In the genomic region with DNA sequence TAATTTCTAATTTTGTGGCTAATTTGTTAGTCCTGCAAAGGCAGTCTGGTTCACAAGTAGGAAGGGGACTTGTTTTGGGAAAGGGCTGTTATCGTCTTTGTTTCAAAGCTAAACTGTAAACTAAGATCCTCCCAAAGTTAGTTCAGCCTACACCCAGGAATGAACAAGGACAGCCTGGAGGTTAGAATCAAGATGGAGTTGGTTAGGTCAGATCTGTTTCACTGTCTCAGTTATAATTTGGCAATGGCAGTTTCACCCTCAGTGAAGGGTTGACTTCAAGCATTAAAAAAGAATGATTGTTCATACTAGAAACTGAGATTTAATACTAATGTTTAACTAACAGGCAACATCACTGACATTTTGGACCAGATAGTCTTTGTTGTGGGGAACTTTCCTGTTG, we compare ENCODE assay signal across 2 cellular contexts.
TF ChIP-seq lines count a peak whose summit lies in the region.

No MANE protein-coding gene starts in this region.

TF ChIP-seq in GM23338, 12 proteins besides CTCF, POLR2A, EP300 and RAD21 (continued from another document):
- TF ChIP-seq, protein P1, sequence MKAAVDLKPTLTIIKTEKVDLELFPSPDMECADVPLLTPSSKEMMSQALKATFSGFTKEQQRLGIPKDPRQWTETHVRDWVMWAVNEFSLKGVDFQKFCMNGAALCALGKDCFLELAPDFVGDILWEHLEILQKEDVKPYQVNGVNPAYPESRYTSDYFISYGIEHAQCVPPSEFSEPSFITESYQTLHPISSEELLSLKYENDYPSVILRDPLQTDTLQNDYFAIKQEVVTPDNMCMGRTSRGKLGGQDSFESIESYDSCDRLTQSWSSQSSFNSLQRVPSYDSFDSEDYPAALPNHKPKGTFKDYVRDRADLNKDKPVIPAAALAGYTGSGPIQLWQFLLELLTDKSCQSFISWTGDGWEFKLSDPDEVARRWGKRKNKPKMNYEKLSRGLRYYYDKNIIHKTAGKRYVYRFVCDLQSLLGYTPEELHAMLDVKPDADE (IDR thresholded peaks at IDR 0.05): no peak
- TF ChIP-seq ZNF462 (CRISPR knock-in tag; IDR thresholded peaks at IDR 0.05) (no peak), CREB1 (CRISPR knock-in tag; IDR thresholded peaks at IDR 0.05; ENCODE audit: low read depth) (no peak), EZH2phosphoT487 (IDR thresholded peaks at IDR 0.05; ENCODE audit: unreplicated experiment) (no peak), POLR2AphosphoS5 (IDR thresholded peaks at IDR 0.05; ENCODE audit: low read depth) (no peak)
TF ChIP-seq in GM23338: peak in this region for 0.

TF ChIP-seq in K562, 482 proteins besides CTCF, POLR2A, EP300 and RAD21 (continued from another document):
- TF ChIP-seq ZNF609 (CRISPR knock-in tag; IDR thresholded peaks at IDR 0.05; ENCODE audit: borderline replicate concordance) (no peak), ZNF589 (CRISPR knock-in tag; IDR thresholded peaks at IDR 0.05; ENCODE audit: low read depth) (no peak), ZBED1 (IDR thresholded peaks at IDR 0.05) (no peak), KAT7 (CRISPR knock-in tag; IDR thresholded peaks at IDR 0.05; ENCODE audit: borderline replicate concordance) (no peak), DACH1 (IDR thresholded peaks at IDR 0.05; ENCODE audit: partially characterized antibody) (no peak), RBBP5 (IDR thresholded peaks at IDR 0.05; ENCODE audit: borderline replicate concordance, insufficient read depth, low read length, poor library complexity, severe bottlenecking) (no peak), RERE (CRISPR knock-in tag; IDR thresholded peaks at IDR 0.05; ENCODE audit: borderline replicate concordance) (no peak), PRPF4 (IDR thresholded peaks at IDR 0.05; ENCODE audit: insufficient read depth, low read depth, low read length, poor library complexity, severe bottlenecking) (no peak), CHD4 (IDR thresholded peaks at IDR 0.05; ENCODE audit: insufficient read depth, insufficient replicate concordance, low read depth, low read length, poor library complexity, severe bottlenecking) (no peak), ZNF175 (CRISPR knock-in tag; IDR thresholded peaks at IDR 0.05; ENCODE audit: low read depth) (no peak), BRD9 (IDR thresholded peaks at IDR 0.05; ENCODE audit: low read depth, partially characterized antibody) (no peak), ESRRB (CRISPR knock-in tag; IDR thresholded peaks at IDR 0.05; ENCODE audit: borderline replicate concordance) (no peak), BRD4 (IDR thresholded peaks at IDR 0.05) (no peak), POLR2AphosphoS2 (IDR thresholded peaks at IDR 0.05; ENCODE audit: low read length) (no peak), TRIM28 (IDR thresholded peaks at IDR 0.05) (no peak), CREM (IDR thresholded peaks at IDR 0.05; ENCODE audit: low read depth) (no peak)
- TF ChIP-seq, protein P2, sequence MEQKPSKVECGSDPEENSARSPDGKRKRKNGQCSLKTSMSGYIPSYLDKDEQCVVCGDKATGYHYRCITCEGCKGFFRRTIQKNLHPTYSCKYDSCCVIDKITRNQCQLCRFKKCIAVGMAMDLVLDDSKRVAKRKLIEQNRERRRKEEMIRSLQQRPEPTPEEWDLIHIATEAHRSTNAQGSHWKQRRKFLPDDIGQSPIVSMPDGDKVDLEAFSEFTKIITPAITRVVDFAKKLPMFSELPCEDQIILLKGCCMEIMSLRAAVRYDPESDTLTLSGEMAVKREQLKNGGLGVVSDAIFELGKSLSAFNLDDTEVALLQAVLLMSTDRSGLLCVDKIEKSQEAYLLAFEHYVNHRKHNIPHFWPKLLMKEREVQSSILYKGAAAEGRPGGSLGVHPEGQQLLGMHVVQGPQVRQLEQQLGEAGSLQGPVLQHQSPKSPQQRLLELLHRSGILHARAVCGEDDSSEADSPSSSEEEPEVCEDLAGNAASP (IDR thresholded peaks at IDR 0.05): no peak
